1 cellular context compared by ENCODE assay signal in genomic region chr1:228139931-228140723, GRCh38.
TF ChIP-seq lines count a peak whose summit lies in the region.

A gene with protein sequence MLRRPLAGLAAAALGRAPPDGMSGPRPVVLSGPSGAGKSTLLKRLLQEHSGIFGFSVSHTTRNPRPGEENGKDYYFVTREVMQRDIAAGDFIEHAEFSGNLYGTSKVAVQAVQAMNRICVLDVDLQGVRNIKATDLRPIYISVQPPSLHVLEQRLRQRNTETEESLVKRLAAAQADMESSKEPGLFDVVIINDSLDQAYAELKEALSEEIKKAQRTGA (plus strand): TSS chr1:228140279. CDS start chr1:228140303, 24 bp downstream.

TF ChIP-seq in GM12878, 131 proteins besides CTCF, POLR2A, EP300 and RAD21 (continued from another document and continues in another):
- TF ChIP-seq, protein P1, sequence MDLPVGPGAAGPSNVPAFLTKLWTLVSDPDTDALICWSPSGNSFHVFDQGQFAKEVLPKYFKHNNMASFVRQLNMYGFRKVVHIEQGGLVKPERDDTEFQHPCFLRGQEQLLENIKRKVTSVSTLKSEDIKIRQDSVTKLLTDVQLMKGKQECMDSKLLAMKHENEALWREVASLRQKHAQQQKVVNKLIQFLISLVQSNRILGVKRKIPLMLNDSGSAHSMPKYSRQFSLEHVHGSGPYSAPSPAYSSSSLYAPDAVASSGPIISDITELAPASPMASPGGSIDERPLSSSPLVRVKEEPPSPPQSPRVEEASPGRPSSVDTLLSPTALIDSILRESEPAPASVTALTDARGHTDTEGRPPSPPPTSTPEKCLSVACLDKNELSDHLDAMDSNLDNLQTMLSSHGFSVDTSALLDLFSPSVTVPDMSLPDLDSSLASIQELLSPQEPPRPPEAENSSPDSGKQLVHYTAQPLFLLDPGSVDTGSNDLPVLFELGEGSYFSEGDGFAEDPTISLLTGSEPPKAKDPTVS (IDR thresholded peaks at IDR 0.05; ENCODE audit: low read depth, low read length) = no peak
- TF ChIP-seq POLR2AphosphoS2 (IDR thresholded peaks at IDR 0.05; ENCODE audit: low read depth, low read length) (no peak), CUX1 (IDR thresholded peaks at IDR 0.05; ENCODE audit: insufficient replicate concordance, low read depth, low read length) (no peak), ATF7 (IDR thresholded peaks at IDR 0.05; ENCODE audit: low read depth) (peak; percentile 95), BHLHE40 (IDR thresholded peaks at IDR 0.05; ENCODE audit: borderline replicate concordance in 1 of 2, low read depth in 2 of 2, low read length in 1 of 2) (peak; percentile 59 to 71; a peak in 3 of 4 replicates), CREM (IDR thresholded peaks at IDR 0.05; ENCODE audit: low read depth) (peak; percentile 94), FOS (IDR thresholded peaks at IDR 0.05; ENCODE audit: borderline replicate concordance, extremely low read depth, insufficient read length) (no peak), MEF2B (IDR thresholded peaks at IDR 0.05; ENCODE audit: partially characterized antibody, poor library complexity, severe bottlenecking) (peak; percentile 3), TCF12 (IDR thresholded peaks at IDR 0.05; ENCODE audit: low read depth, low read length) (0 out of 2 replicates have a peak, but pooled peaks have one; percentile 14), ZNF384 (IDR thresholded peaks at IDR 0.05; ENCODE audit: borderline replicate concordance, low read depth, low read length) (no peak), SMC3 (IDR thresholded peaks at IDR 0.05; ENCODE audit: borderline replicate concordance, low read length) (no peak), CHD1 (IDR thresholded peaks at IDR 0.05; ENCODE audit: low read depth, low read length) (0 out of 2 replicates have a peak, but pooled peaks have one; percentile 23), STAT1 (conservative IDR thresholded peaks at IDR 0.05) (peak; percentile 80; the same call in 1 of the 2 replicates), EGR1 (IDR thresholded peaks at IDR 0.05; ENCODE audit: borderline replicate concordance in 1 of 2, low read depth in 2 of 2, low read length in 2 of 2) (peak in 1 of 2 experiments; percentile 78; a peak in 2 of 3 replicates), NR2C2 (IDR thresholded peaks at IDR 0.05; ENCODE audit: borderline replicate concordance, control insufficient read depth, insufficient read length, low read depth) (no peak), MYC (IDR thresholded peaks at IDR 0.05; ENCODE audit: insufficient read depth, insufficient read length, insufficient replicate concordance, low read length, severe bottlenecking) (peak; percentile 46), WRNIP1 (IDR thresholded peaks at IDR 0.05; ENCODE audit: borderline replicate concordance, low read depth, low read length) (no peak), NR2F1 (conservative IDR thresholded peaks at IDR 0.05) (peak; percentile 58; the same call in 1 of the 2 replicates), SUZ12 (IDR thresholded peaks at IDR 0.05; ENCODE audit: unreplicated experiment) (no peak), PML (IDR thresholded peaks at IDR 0.05; ENCODE audit: low read length) (no peak; the same call in 1 of the 2 replicates), E2F4 (IDR thresholded peaks at IDR 0.05; ENCODE audit: low read depth, low read length) (0 out of 2 replicates have a peak, but pooled peaks have one; percentile 53), MTA3 (IDR thresholded peaks at IDR 0.05; ENCODE audit: borderline replicate concordance, low read length) (no peak), TBL1XR1 (IDR thresholded peaks at IDR 0.05; ENCODE audit: low read depth, low read length) (peak; percentile 66; the same call in 1 of the 2 replicates), RB1 (IDR thresholded peaks at IDR 0.05; ENCODE audit: borderline replicate concordance) (peak; percentile 55; the same call in 1 of the 2 replicates), IRF5 (IDR thresholded peaks at IDR 0.05; ENCODE audit: borderline replicate concordance) (no peak), SREBF2 (IDR thresholded peaks at IDR 0.05; ENCODE audit: low read length) (no peak), MTA2 (IDR thresholded peaks at IDR 0.05; ENCODE audit: low read depth) (no peak), ESRRA (IDR thresholded peaks at IDR 0.05; ENCODE audit: low read length) (no peak), CBX3 (IDR thresholded peaks at IDR 0.05; ENCODE audit: borderline replicate concordance, low read depth) (no peak), RELA (IDR thresholded peaks at IDR 0.05; ENCODE audit: borderline replicate concordance, partially characterized antibody) (no peak)
- TF ChIP-seq, protein P2, sequence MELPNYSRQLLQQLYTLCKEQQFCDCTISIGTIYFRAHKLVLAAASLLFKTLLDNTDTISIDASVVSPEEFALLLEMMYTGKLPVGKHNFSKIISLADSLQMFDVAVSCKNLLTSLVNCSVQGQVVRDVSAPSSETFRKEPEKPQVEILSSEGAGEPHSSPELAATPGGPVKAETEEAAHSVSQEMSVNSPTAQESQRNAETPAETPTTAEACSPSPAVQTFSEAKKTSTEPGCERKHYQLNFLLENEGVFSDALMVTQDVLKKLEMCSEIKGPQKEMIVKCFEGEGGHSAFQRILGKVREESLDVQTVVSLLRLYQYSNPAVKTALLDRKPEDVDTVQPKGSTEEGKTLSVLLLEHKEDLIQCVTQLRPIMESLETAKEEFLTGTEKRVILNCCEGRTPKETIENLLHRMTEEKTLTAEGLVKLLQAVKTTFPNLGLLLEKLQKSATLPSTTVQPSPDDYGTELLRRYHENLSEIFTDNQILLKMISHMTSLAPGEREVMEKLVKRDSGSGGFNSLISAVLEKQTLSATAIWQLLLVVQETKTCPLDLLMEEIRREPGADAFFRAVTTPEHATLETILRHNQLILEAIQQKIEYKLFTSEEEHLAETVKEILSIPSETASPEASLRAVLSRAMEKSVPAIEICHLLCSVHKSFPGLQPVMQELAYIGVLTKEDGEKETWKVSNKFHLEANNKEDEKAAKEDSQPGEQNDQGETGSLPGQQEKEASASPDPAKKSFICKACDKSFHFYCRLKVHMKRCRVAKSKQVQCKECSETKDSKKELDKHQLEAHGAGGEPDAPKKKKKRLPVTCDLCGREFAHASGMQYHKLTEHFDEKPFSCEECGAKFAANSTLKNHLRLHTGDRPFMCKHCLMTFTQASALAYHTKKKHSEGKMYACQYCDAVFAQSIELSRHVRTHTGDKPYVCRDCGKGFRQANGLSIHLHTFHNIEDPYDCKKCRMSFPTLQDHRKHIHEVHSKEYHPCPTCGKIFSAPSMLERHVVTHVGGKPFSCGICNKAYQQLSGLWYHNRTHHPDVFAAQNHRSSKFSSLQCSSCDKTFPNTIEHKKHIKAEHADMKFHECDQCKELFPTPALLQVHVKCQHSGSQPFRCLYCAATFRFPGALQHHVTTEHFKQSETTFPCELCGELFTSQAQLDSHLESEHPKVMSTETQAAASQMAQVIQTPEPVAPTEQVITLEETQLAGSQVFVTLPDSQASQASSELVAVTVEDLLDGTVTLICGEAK (IDR thresholded peaks at IDR 0.05; ENCODE audit: borderline replicate concordance) = no peak
- TF ChIP-seq, protein P3, sequence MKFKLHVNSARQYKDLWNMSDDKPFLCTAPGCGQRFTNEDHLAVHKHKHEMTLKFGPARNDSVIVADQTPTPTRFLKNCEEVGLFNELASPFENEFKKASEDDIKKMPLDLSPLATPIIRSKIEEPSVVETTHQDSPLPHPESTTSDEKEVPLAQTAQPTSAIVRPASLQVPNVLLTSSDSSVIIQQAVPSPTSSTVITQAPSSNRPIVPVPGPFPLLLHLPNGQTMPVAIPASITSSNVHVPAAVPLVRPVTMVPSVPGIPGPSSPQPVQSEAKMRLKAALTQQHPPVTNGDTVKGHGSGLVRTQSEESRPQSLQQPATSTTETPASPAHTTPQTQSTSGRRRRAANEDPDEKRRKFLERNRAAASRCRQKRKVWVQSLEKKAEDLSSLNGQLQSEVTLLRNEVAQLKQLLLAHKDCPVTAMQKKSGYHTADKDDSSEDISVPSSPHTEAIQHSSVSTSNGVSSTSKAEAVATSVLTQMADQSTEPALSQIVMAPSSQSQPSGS (IDR thresholded peaks at IDR 0.05; ENCODE audit: low read length) = no peak
- TF ChIP-seq, protein P4, sequence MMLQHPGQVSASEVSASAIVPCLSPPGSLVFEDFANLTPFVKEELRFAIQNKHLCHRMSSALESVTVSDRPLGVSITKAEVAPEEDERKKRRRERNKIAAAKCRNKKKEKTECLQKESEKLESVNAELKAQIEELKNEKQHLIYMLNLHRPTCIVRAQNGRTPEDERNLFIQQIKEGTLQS (IDR thresholded peaks at IDR 0.05; ENCODE audit: borderline replicate concordance, extremely low read depth, low read depth, low read length) = no peak
- TF ChIP-seq, protein P5, sequence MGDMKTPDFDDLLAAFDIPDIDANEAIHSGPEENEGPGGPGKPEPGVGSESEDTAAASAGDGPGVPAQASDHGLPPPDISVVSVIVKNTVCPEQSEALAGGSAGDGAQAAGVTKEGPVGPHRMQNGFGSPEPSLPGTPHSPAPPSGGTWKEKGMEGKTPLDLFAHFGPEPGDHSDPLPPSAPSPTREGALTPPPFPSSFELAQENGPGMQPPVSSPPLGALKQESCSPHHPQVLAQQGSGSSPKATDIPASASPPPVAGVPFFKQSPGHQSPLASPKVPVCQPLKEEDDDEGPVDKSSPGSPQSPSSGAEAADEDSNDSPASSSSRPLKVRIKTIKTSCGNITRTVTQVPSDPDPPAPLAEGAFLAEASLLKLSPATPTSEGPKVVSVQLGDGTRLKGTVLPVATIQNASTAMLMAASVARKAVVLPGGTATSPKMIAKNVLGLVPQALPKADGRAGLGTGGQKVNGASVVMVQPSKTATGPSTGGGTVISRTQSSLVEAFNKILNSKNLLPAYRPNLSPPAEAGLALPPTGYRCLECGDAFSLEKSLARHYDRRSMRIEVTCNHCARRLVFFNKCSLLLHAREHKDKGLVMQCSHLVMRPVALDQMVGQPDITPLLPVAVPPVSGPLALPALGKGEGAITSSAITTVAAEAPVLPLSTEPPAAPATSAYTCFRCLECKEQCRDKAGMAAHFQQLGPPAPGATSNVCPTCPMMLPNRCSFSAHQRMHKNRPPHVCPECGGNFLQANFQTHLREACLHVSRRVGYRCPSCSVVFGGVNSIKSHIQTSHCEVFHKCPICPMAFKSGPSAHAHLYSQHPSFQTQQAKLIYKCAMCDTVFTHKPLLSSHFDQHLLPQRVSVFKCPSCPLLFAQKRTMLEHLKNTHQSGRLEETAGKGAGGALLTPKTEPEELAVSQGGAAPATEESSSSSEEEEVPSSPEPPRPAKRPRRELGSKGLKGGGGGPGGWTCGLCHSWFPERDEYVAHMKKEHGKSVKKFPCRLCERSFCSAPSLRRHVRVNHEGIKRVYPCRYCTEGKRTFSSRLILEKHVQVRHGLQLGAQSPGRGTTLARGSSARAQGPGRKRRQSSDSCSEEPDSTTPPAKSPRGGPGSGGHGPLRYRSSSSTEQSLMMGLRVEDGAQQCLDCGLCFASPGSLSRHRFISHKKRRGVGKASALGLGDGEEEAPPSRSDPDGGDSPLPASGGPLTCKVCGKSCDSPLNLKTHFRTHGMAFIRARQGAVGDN (IDR thresholded peaks at IDR 0.05) = no peak; the same call in 1 of the 2 replicates
